Comparison of ENCODE assay signal across 11 cellular contexts in genomic region chr4:993111-994029, GRCh38. TPM values are rescaled to one million over a fixed set of nuclear protein-coding genes. Genes with fewer than 3 reads are reported as not detected.
DNase-seq lines count a peak whose midpoint lies in the region; ATAC-seq and TF ChIP-seq lines count a peak whose summit lies in the region.
"Had no signal": no experiment of that assay in that cellular context is flagged by ENCODE, and none has a peak within 500 bp of the region (broad histone marks: within the 10 kb centered on the region; RNA-seq: fewer than 3 reads in every experiment).

A gene with protein sequence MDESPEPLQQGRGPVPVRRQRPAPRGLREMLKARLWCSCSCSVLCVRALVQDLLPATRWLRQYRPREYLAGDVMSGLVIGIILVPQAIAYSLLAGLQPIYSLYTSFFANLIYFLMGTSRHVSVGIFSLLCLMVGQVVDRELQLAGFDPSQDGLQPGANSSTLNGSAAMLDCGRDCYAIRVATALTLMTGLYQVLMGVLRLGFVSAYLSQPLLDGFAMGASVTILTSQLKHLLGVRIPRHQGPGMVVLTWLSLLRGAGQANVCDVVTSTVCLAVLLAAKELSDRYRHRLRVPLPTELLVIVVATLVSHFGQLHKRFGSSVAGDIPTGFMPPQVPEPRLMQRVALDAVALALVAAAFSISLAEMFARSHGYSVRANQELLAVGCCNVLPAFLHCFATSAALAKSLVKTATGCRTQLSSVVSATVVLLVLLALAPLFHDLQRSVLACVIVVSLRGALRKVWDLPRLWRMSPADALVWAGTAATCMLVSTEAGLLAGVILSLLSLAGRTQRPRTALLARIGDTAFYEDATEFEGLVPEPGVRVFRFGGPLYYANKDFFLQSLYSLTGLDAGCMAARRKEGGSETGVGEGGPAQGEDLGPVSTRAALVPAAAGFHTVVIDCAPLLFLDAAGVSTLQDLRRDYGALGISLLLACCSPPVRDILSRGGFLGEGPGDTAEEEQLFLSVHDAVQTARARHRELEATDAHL (minus strand): TSS chr4:993404. CDS start chr4:991703, 1,701 bp downstream.

- H3K9me3 Mint-ChIP-seq in activated CD8-positive, alpha-beta T cell treated with anti-CD3 and anti-CD28 coated beads, Interleukin-2, amount 10 ng/mL, durations not matched to agents 7 days and 5 days (ENCODE audit: insufficient read depth), result no peaks in the 10 kb centered on the region
- H3K9me3 Mint-ChIP-seq: activated naive CD8-positive, alpha-beta T cell treated with anti-CD3 and anti-CD28 coated beads, Interleukin-2, amount 50 U/mL, for 24 hours had no signal

- peaks cover 15% of the 10 kb centered on the region for H3K4me1 ChIP-seq in PC-3 (ENCODE audit: insufficient read depth, low read length)

- H3K27me3 Mint-ChIP-seq in activated CD8-positive, alpha-beta T cell treated with anti-CD3 and anti-CD28 coated beads, Interleukin-2, amount 10 ng/mL, durations not matched to agents 7 days and 5 days (ENCODE audit: low read depth), result peaks cover 10% of the 10 kb centered on the region

- H4K20me1 ChIP-seq in PC-3 (ENCODE audit: low read length), result no peaks in the 10 kb centered on the region

- H3K27ac ChIP-seq in PC-3 (ENCODE audit: low read length), result peak within 1 kb of the TSS; percentile 39

- no peaks in the 10 kb centered on the region for H3K36me3 Mint-ChIP-seq in activated CD8-positive, alpha-beta T cell treated with anti-CD3 and anti-CD28 coated beads, Interleukin-2, amount 10 ng/mL, durations not matched to agents 7 days and 5 days (ENCODE audit: low read depth)

- CTCF ChIA-PET in PC-3 (lab: Charles Lee), result no interaction called here
- CTCF ChIA-PET in activated CD8-positive, alpha-beta T cell treated with anti-CD3 and anti-CD28 coated beads, Interleukin-2, amount 10 ng/mL, durations not matched to agents 7 days and 5 days (lab: Charles Lee), result no interaction called here

- H3K27me3 ChIP-seq in PC-3 (ENCODE audit: low read length) (peaks cover 10% of the 10 kb centered on the region), kidney epithelial cell (ENCODE audit: control insufficient read depth, insufficient read depth, low read length) (peaks cover 24% of the 10 kb centered on the region)

- POLR2A ChIA-PET in PC-3 (lab: Charles Lee; ENCODE audit: unreplicated experiment), result no interaction called here
- POLR2A ChIA-PET in activated CD8-positive, alpha-beta T cell treated with anti-CD3 and anti-CD28 coated beads, Interleukin-2, amount 10 ng/mL, durations not matched to agents 7 days and 5 days (lab: Charles Lee), result no interaction called here

- TF ChIP-seq CTCF in PC-3 (conservative IDR thresholded peaks at IDR 0.05; ENCODE audit: low read depth, low read length) (no peak), kidney epithelial cell (IDR thresholded peaks at IDR 0.05; ENCODE audit: insufficient read depth, low read length, poor library complexity, severe bottlenecking) (no peak)

- H3K9ac ChIP-seq in PC-3 (ENCODE audit: low read length), result no peak within 1 kb of the TSS; the same call in 1 of the 2 replicates

- H3K27ac Mint-ChIP-seq in activated CD8-positive, alpha-beta T cell treated with anti-CD3 and anti-CD28 coated beads, Interleukin-2, amount 10 ng/mL, durations not matched to agents 7 days and 5 days, result no peak within 1 kb of the TSS
- H3K27ac Mint-ChIP-seq: activated naive CD8-positive, alpha-beta T cell treated with anti-CD3 and anti-CD28 coated beads, Interleukin-2, amount 50 U/mL, for 24 hours had no signal

- 0 out of 2 replicates have a peak within 1 kb of the TSS, but pooled peaks have one; percentile 22 for H2AFZ ChIP-seq in PC-3 (ENCODE audit: low read length)

- DNase-seq in DMS53 (lab: John Stamatoyannopoulos, UW) (peak; percentile 94), PC-3 (peak; percentile 4), kidney epithelial cell (ENCODE audit: low read depth) (no peak), renal cortical epithelial cell (ENCODE audit: low read depth) (peak; percentile 85)
- DNase-seq in activated CD8-positive, alpha-beta T cell treated with anti-CD3 and anti-CD28 coated beads, Interleukin-2, amount 10 ng/mL, durations not matched to agents 7 days and 5 days, result no peak
- no peak for DNase-seq in activated T-cell treated with anti-CD3 and anti-CD28 coated beads, Interleukin-2, amount 50 U/mL, for 48 hours
- DNase-seq: activated naive CD8-positive, alpha-beta T cell treated with anti-CD3 and anti-CD28 coated beads, Interleukin-2, amount 50 U/mL, for 24 hours; H7; NCI-H1694 treated with DMSO at 0.1 percent for 48 hours had no signal

- ATAC-seq in PC-3 (no peak), HG02884 (IDR thresholded peaks at IDR 0.05; ENCODE audit: unreplicated experiment) (no peak), HG02885 (IDR thresholded peaks at IDR 0.05; ENCODE audit: poor library complexity, unreplicated experiment) (no peak)
- no peak for ATAC-seq in activated CD8-positive, alpha-beta T cell treated with anti-CD3 and anti-CD28 coated beads, Interleukin-2, amount 10 ng/mL, durations not matched to agents 7 days and 5 days
- ATAC-seq: activated naive CD8-positive, alpha-beta T cell treated with anti-CD3 and anti-CD28 coated beads, Interleukin-2, amount 50 U/mL, for 24 hours had no signal

- no peaks in the 10 kb centered on the region for H3K9me3 ChIP-seq in PC-3 (ENCODE audit: low read length)

- no peaks in the 10 kb centered on the region for H3K9me2 ChIP-seq in PC-3 (replicated peaks; ENCODE audit: low read length)

- BruUV-seq in PC-3 (replicated peaks; lab: Mats Ljungman, UMichigan), result no TSS peak

- H3F3A ChIP-seq in PC-3 (ENCODE audit: low read length, unreplicated experiment), result no peaks in the 10 kb centered on the region

- intact Hi-C loops in PC-3 (cut with micrococcal nuclease), result no loop called here

- H3K4me3 ChIP-seq in PC-3 (ENCODE audit: low read length), result no peak within 1 kb of the TSS
- peak within 1 kb of the TSS; percentile 2 for H3K4me3 ChIP-seq in kidney epithelial cell (ENCODE audit: low read depth, low read length)

- H3K4me2 ChIP-seq in PC-3 (ENCODE audit: low read length), result peak within 1 kb of the TSS; percentile 60

- no peak within 1 kb of the TSS for H3K4me3 Mint-ChIP-seq in activated CD8-positive, alpha-beta T cell treated with anti-CD3 and anti-CD28 coated beads, Interleukin-2, amount 10 ng/mL, durations not matched to agents 7 days and 5 days
- H3K4me3 Mint-ChIP-seq: activated naive CD8-positive, alpha-beta T cell treated with anti-CD3 and anti-CD28 coated beads, Interleukin-2, amount 50 U/mL, for 24 hours had no signal

- H3K79me2 ChIP-seq in PC-3 (ENCODE audit: low read length), result no peaks in the 10 kb centered on the region

- no peaks in the 10 kb centered on the region for H3K4me1 Mint-ChIP-seq in activated CD8-positive, alpha-beta T cell treated with anti-CD3 and anti-CD28 coated beads, Interleukin-2, amount 10 ng/mL, durations not matched to agents 7 days and 5 days (ENCODE audit: low read depth)

- no peaks in the 10 kb centered on the region for H3K36me3 ChIP-seq in PC-3 (ENCODE audit: low read depth, low read length)
- no peaks in the 10 kb centered on the region for H3K36me3 ChIP-seq in kidney epithelial cell (ENCODE audit: control insufficient read depth, insufficient read depth, low read length)

RNA-seq across cellular contexts. Expression of the gene that starts here (rescaled TPM):
- total RNA-seq in PC-3 (2014; rRNA removed), result 0.52 TPM in 1 of 2 replicates, not detected in the other
- 0.38 and 0.96 TPM in 2 replicates for total RNA-seq in kidney epithelial cell
- total RNA-seq in renal cortical epithelial cell, result 1.4 and 3.1 TPM in 2 replicates
- under 1 TPM in 1 of 2 experiments, not detected in 1; 0.45 TPM for total RNA-seq in activated CD8-positive, alpha-beta T cell treated with anti-CD3 and anti-CD28 coated beads, Interleukin-2, amount 10 ng/mL, durations not matched to agents 7 days and 5 days

Comparison
In these comparisons a context has a peak if more than half of its experiments do, and no peak if none do; other contexts are left out.
1. Peak in DNase-seq, H3K27ac ChIP-seq and H3K4me2 ChIP-seq in PC-3; RNA of the gene not detected or under 1 TPM.
2. DNase-seq: peak in DMS53 (single experiment) and renal cortical epithelial cell (single experiment); none in kidney epithelial cell (single experiment), activated CD8-positive, alpha-beta T cell treated with anti-CD3 and anti-CD28 coated beads, Interleukin-2, amount 10 ng/mL, durations not matched to agents 7 days and 5 days (single experiment) and activated T-cell treated with anti-CD3 and anti-CD28 coated beads, Interleukin-2, amount 50 U/mL, for 48 hours (0 of 2).